In genomic region chr15:65937476-65937875, GRCh38 we compare ENCODE assay signal across 18 cellular contexts.
DNase-seq lines count a peak whose midpoint lies in the region; ATAC-seq and TF ChIP-seq lines count a peak whose summit lies in the region.
"Had no signal": no experiment of that assay in that cellular context is flagged by ENCODE, and none has a peak within 500 bp of the region (broad histone marks: within the 10 kb centered on the region; RNA-seq: fewer than 3 reads in every experiment).

No MANE protein-coding gene starts in this region.

- no peak for ATAC-seq in CD8-positive, alpha-beta T cell
- ATAC-seq in activated CD4-positive, CD25-positive, alpha-beta regulatory T cell treated with anti-CD3 and anti-CD28 coated beads, Interleukin-2, amount 50 U/mL, for 24 hours = no peak

- WGBS in testis, 2 donors = 87 to 95% methylated on average over 1 of the region's 1 CpG

- H3K4me3 ChIP-seq in LNCaP clone FGC (ENCODE audit: low read depth, low read length) = no peak overlapping the region
- no peak overlapping the region for H3K4me3 ChIP-seq in testis
- H3K4me3 ChIP-seq in CD8-positive, alpha-beta T cell (ENCODE audit: low read depth, low read length) = no peak overlapping the region
- H3K4me3 ChIP-seq: upper lobe of left lung had no signal

- no peak overlapping the region for H3K27ac ChIP-seq in testis
- H3K27ac ChIP-seq in CD8-positive, alpha-beta T cell (ENCODE audit: low read depth, low read length) = no peak overlapping the region
- H3K27ac ChIP-seq: HL-60, neutrophil, RWPE1, upper lobe of left lung had no signal

- H3K4me3 Mint-ChIP-seq in CD8-positive, alpha-beta T cell = no peak overlapping the region

- H3K27ac Mint-ChIP-seq in CD8-positive, alpha-beta T cell = no peak overlapping the region

- H3K36me3 ChIP-seq in testis (ENCODE audit: low read depth, missing control alignments) = no peaks in the 10 kb centered on the region
- no peaks in the 10 kb centered on the region for H3K36me3 ChIP-seq in CD8-positive, alpha-beta T cell (ENCODE audit: insufficient read depth, low read length)
- H3K36me3 ChIP-seq: neutrophil, upper lobe of left lung had no signal

- CTCF ChIA-PET in CD8-positive, alpha-beta T cell (lab: Charles Lee) = interaction anchor here (1.4 kb wide), 1 partner anchor 9 kb away, joined by 3 read pairs; no protein-coding TSS in a partner anchor

- TF ChIP-seq CTCF in LNCaP clone FGC (IDR thresholded peaks at IDR 0.05; ENCODE audit: control insufficient read depth, extremely low read depth, insufficient read depth) = no peak
- TF ChIP-seq CTCF in testis (IDR thresholded peaks at IDR 0.05) = no peak
- TF ChIP-seq CTCF in CD8-positive, alpha-beta T cell (IDR thresholded peaks at IDR 0.05) = no peak

- intact Hi-C loops in testis (cut with DNase I; ENCODE audit: low total_unique reads) = no loop called here
- intact Hi-C loops in CD8-positive, alpha-beta T cell (cut with DNase I, micrococcal nuclease) = no loop called here

- POLR2A ChIA-PET in CD8-positive, alpha-beta T cell (lab: Charles Lee) = no interaction called here

- DNase-seq in A172 (ENCODE audit: low spot score) = peak; percentile 40
- DNase-seq in LNCaP clone FGC (ENCODE audit: low read depth) = peak; percentile 66
- peak in 31 of 56 donors; percentile 3 to 92 (median 30) for DNase-seq in amygdala (lab: John Stamatoyannopoulos, UW)
- DNase-seq in kidney tubule cell (ENCODE audit: low spot score) = peak; percentile 60
- DNase-seq in testis = no peak
- no peak for DNase-seq in CD8-positive, alpha-beta T cell
- DNase-seq in NCI-H2107 (lab: John Stamatoyannopoulos, UW) = no peak
- DNase-seq: activated CD4-positive, alpha-beta T cell treated with anti-CD3 and anti-CD28 coated beads, Interleukin-2, amount 50 U/mL, for 48 hours; activated gamma-delta T cell; DMS 273 treated with DMSO at 0.1 percent for 48 hours; GOT3; mammary epithelial cell; NCI-H345 had no signal

- no peaks in the 10 kb centered on the region for H3K27me3 ChIP-seq in testis
- H3K27me3 ChIP-seq in CD8-positive, alpha-beta T cell (ENCODE audit: insufficient read depth, low read length) = no peaks in the 10 kb centered on the region
- H3K27me3 ChIP-seq: upper lobe of left lung had no signal

- H3K4me1 Mint-ChIP-seq in CD8-positive, alpha-beta T cell (ENCODE audit: low read depth) = no peaks in the 10 kb centered on the region

- no peaks in the 10 kb centered on the region for H3K9me3 ChIP-seq in testis
- no peaks in the 10 kb centered on the region for H3K9me3 ChIP-seq in CD8-positive, alpha-beta T cell (ENCODE audit: low read length)
- H3K9me3 ChIP-seq: neutrophil, upper lobe of left lung had no signal

- no peaks in the 10 kb centered on the region for H3K9me3 Mint-ChIP-seq in CD8-positive, alpha-beta T cell

- H3K4me1 ChIP-seq in testis = no peaks in the 10 kb centered on the region
- no peaks in the 10 kb centered on the region for H3K4me1 ChIP-seq in CD8-positive, alpha-beta T cell (ENCODE audit: insufficient read depth, low read length)

- no peaks in the 10 kb centered on the region for H3K36me3 Mint-ChIP-seq in CD8-positive, alpha-beta T cell

- no peaks in the 10 kb centered on the region for H3K27me3 Mint-ChIP-seq in CD8-positive, alpha-beta T cell (ENCODE audit: low read depth)

- TF ChIP-seq POLR2A in testis (IDR thresholded peaks at IDR 0.05) = no peak

Comparison
In these comparisons a context has a peak if more than half of its experiments do, and no peak if none do; other contexts are left out.
1. DNase-seq: peak in A172 (single experiment), LNCaP clone FGC (single experiment), amygdala (31 of 56) and kidney tubule cell (single experiment); none in testis (single experiment), CD8-positive, alpha-beta T cell (0 of 7) and NCI-H2107 (single experiment).